ENCODE assay signal across 1 cellular context in the genomic region with DNA sequence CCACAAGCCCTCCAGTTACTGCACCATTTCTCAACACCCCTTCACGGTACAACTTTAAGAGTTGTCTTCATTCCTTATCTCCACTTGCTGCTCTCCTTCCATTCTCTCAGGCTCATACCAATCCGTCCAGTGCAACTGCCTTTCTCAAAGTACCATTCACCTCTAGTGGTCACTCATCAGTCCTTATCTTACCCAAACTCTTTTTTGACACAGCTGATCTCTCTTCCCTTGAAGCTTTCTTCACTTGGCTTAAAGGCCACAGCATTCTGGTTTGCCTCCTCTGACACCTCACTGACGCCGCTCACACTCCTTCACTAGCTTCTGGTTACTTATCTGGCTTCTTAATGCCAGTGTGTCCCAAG.
TF ChIP-seq lines count a peak whose summit lies in the region.

No MANE protein-coding gene starts in this region.

TF ChIP-seq in GM23338, 12 proteins besides CTCF, POLR2A, EP300 and RAD21 (continued from another document):
- TF ChIP-seq, protein P1, sequence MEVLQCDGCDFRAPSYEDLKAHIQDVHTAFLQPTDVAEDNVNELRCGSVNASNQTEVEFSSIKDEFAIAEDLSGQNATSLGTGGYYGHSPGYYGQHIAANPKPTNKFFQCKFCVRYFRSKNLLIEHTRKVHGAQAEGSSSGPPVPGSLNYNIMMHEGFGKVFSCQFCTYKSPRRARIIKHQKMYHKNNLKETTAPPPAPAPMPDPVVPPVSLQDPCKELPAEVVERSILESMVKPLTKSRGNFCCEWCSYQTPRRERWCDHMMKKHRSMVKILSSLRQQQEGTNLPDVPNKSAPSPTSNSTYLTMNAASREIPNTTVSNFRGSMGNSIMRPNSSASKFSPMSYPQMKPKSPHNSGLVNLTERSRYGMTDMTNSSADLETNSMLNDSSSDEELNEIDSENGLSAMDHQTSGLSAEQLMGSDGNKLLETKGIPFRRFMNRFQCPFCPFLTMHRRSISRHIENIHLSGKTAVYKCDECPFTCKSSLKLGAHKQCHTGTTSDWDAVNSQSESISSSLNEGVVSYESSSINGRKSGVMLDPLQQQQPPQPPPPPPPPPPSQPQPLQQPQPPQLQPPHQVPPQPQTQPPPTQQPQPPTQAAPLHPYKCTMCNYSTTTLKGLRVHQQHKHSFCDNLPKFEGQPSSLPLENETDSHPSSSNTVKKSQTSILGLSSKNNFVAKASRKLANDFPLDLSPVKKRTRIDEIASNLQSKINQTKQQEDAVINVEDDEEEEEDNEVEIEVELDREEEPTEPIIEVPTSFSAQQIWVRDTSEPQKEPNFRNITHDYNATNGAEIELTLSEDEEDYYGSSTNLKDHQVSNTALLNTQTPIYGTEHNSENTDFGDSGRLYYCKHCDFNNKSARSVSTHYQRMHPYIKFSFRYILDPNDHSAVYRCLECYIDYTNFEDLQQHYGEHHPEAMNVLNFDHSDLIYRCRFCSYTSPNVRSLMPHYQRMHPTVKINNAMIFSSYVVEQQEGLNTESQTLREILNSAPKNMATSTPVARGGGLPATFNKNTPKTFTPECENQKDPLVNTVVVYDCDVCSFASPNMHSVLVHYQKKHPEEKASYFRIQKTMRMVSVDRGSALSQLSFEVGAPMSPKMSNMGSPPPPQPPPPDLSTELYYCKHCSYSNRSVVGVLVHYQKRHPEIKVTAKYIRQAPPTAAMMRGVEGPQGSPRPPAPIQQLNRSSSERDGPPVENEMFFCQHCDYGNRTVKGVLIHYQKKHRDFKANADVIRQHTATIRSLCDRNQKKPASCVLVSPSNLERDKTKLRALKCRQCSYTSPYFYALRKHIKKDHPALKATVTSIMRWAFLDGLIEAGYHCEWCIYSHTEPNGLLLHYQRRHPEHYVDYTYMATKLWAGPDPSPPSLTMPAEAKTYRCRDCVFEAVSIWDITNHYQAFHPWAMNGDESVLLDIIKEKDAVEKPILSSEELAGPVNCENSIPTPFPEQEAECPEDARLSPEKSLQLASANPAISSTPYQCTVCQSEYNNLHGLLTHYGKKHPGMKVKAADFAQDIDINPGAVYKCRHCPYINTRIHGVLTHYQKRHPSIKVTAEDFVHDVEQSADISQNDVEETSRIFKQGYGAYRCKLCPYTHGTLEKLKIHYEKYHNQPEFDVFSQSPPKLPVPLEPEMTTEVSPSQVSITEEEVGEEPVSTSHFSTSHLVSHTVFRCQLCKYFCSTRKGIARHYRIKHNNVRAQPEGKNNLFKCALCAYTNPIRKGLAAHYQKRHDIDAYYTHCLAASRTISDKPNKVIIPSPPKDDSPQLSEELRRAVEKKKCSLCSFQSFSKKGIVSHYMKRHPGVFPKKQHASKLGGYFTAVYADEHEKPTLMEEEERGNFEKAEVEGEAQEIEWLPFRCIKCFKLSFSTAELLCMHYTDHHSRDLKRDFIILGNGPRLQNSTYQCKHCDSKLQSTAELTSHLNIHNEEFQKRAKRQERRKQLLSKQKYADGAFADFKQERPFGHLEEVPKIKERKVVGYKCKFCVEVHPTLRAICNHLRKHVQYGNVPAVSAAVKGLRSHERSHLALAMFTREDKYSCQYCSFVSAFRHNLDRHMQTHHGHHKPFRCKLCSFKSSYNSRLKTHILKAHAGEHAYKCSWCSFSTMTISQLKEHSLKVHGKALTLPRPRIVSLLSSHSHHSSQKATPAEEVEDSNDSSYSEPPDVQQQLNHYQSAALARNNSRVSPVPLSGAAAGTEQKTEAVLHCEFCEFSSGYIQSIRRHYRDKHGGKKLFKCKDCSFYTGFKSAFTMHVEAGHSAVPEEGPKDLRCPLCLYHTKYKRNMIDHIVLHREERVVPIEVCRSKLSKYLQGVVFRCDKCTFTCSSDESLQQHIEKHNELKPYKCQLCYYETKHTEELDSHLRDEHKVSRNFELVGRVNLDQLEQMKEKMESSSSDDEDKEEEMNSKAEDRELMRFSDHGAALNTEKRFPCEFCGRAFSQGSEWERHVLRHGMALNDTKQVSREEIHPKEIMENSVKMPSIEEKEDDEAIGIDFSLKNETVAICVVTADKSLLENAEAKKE (CRISPR knock-in tag; IDR thresholded peaks at IDR 0.05) = no peak
- TF ChIP-seq NANOG (IDR thresholded peaks at IDR 0.05; ENCODE audit: borderline replicate concordance) = no peak
